22 cellular contexts compared by ENCODE assay signal in genomic region chr12:81021834-81022233, GRCh38. TPM values are rescaled to one million over a fixed set of nuclear protein-coding genes. Genes with fewer than 3 reads are reported as not detected.
DNase-seq lines count a peak whose midpoint lies in the region; ATAC-seq and TF ChIP-seq lines count a peak whose summit lies in the region.
"Had no signal": no experiment of that assay in that cellular context is flagged by ENCODE, and none has a peak within 500 bp of the region (broad histone marks: within the 10 kb centered on the region; RNA-seq: fewer than 3 reads in every experiment).

No MANE protein-coding gene starts in this region.

- in situ Hi-C loops in GM13977 (cut with MboI; ENCODE audit: low pct_unique_long_range_greater_than_20kb, low sequenced_read_pairs, unreplicated experiment) = no loop called here

- no peaks in the 10 kb centered on the region for H4K20me1 ChIP-seq in fibroblast of lung (ENCODE audit: control insufficient read depth, extremely low read depth, insufficient read depth, low read length)
- H4K20me1 ChIP-seq: BLaER1 treated with 17β-estradiol and CSF1 and Interleukin-3, amounts not matched to agents 10 nM and 100 nM had no signal

- no peaks in the 10 kb centered on the region for H3K27me3 ChIP-seq in heart left ventricle
- no peaks in the 10 kb centered on the region for H3K27me3 ChIP-seq in left ventricle myocardium inferior (ENCODE audit: low read depth)
- H3K27me3 ChIP-seq in fibroblast of lung (ENCODE audit: control insufficient read depth, insufficient read depth, low read length) = no peaks in the 10 kb centered on the region
- no peaks in the 10 kb centered on the region for H3K27me3 ChIP-seq in colonic mucosa
- H3K27me3 ChIP-seq: BLaER1 treated with 17β-estradiol and CSF1 and Interleukin-3, amounts not matched to agents 10 nM and 100 nM had no signal

- H3K79me2 ChIP-seq in fibroblast of lung (ENCODE audit: control insufficient read depth, insufficient read depth, low read length) = no peaks in the 10 kb centered on the region

- 49 to 76% (median 71%) methylated on average over 1 of the region's 1 CpG for WGBS in heart left ventricle, 4 donors

- ATAC-seq in heart left ventricle (peak in 3 of 4 donors; percentile 47 to 77 (median 61)), left ventricle myocardium superior (peak; percentile 74), GM21717 (IDR thresholded peaks at IDR 0.05; ENCODE audit: unreplicated experiment) (no peak)

- H3K4me2 ChIP-seq in fibroblast of lung (ENCODE audit: extremely low read depth, insufficient read depth, low read length) = no peak overlapping the region
- H3K4me2 ChIP-seq: BLaER1 treated with 17β-estradiol and CSF1 and Interleukin-3, amounts not matched to agents 10 nM and 100 nM had no signal

- no peak for TF ChIP-seq POLR2A in heart left ventricle (IDR thresholded peaks at IDR 0.05)

- H3K4me1 ChIP-seq in heart left ventricle (peaks cover 0 to 8% (median 0%) of the 10 kb centered on the region in 12 donors), left ventricle myocardium inferior (peaks cover 6% of the 10 kb centered on the region), fibroblast of lung (ENCODE audit: control insufficient read depth, extremely low read depth, insufficient read depth, low read length) (no peaks in the 10 kb centered on the region), colonic mucosa (no peaks in the 10 kb centered on the region)
- H3K4me1 ChIP-seq: BLaER1 treated with 17β-estradiol and CSF1 and Interleukin-3, amounts not matched to agents 10 nM and 100 nM had no signal

- H3K36me3 ChIP-seq in heart left ventricle (no peaks in the 10 kb centered on the region), left ventricle myocardium inferior (no peaks in the 10 kb centered on the region), fibroblast of lung (ENCODE audit: control insufficient read depth, insufficient read depth, low read length) (no peaks in the 10 kb centered on the region), colonic mucosa (no peaks in the 10 kb centered on the region)
- H3K36me3 ChIP-seq: BLaER1 treated with 17β-estradiol and CSF1 and Interleukin-3, amounts not matched to agents 10 nM and 100 nM; HAP-1 had no signal

- no peak overlapping the region for H3K27ac ChIP-seq in heart left ventricle
- no peak overlapping the region for H3K27ac ChIP-seq in left ventricle myocardium inferior (replicated peaks)
- H3K27ac ChIP-seq in fibroblast of lung (ENCODE audit: insufficient read depth, low read length) = no peak overlapping the region
- H3K27ac ChIP-seq in colonic mucosa = no peak overlapping the region
- H3K27ac ChIP-seq: BLaER1 treated with 17β-estradiol and CSF1 and Interleukin-3, amounts not matched to agents 10 nM and 100 nM; HL-60 had no signal

- no peak for TF ChIP-seq CTCF in heart left ventricle (IDR thresholded peaks at IDR 0.05)
- TF ChIP-seq CTCF in left ventricle myocardium inferior (IDR thresholded peaks at IDR 0.05; ENCODE audit: borderline replicate concordance) = no peak
- TF ChIP-seq CTCF in fibroblast of lung (conservative IDR thresholded peaks at IDR 0.05 in 1 of 2, IDR thresholded peaks at IDR 0.05 in 1 of 2; ENCODE audit: low read depth in 1 of 2, low read length in 2 of 2) = no peak
- TF ChIP-seq CTCF in colonic mucosa (IDR thresholded peaks at IDR 0.05) = no peak
- no peak for TF ChIP-seq CTCF in GM13977 (IDR thresholded peaks at IDR 0.05; ENCODE audit: extremely low read depth, insufficient read depth, missing control alignments)

- intact Hi-C loops in heart left ventricle (cut with DNase I) = loop anchor here in 1 of 10 donors (5.0 kb wide), 1 partner anchor 55 kb away; the partner anchor contains the start of gene ACSS3
- intact Hi-C loops in left ventricle myocardium inferior (cut with micrococcal nuclease) = no loop called here
- intact Hi-C loops in left ventricle myocardium superior (cut with micrococcal nuclease) = no loop called here
- intact Hi-C loops in colonic mucosa (cut with DNase I) = no loop called here

- no peak overlapping the region for H3K4me3 ChIP-seq in heart left ventricle
- no peak overlapping the region for H3K4me3 ChIP-seq in left ventricle myocardium inferior
- H3K4me3 ChIP-seq in fibroblast of lung (replicated peaks in 1 of 4; ENCODE audit: control extremely low read depth in 1 of 4, insufficient read depth in 1 of 4, low read depth in 3 of 4, low read length in 4 of 4) = no peak overlapping the region
- no peak overlapping the region for H3K4me3 ChIP-seq in colonic mucosa
- H3K4me3 ChIP-seq: BLaER1 treated with 17β-estradiol and CSF1 and Interleukin-3, amounts not matched to agents 10 nM and 100 nM; HAP-1 had no signal

- H3K9ac ChIP-seq in fibroblast of lung (ENCODE audit: insufficient read depth, low read length) (no peak overlapping the region), colonic mucosa (ENCODE audit: low read depth in 2 of 2, low read length in 2 of 2) (no peak overlapping the region)
- H3K9ac ChIP-seq: BLaER1 treated with 17β-estradiol and CSF1 and Interleukin-3, amounts not matched to agents 10 nM and 100 nM had no signal

- no peak overlapping the region for H2AFZ ChIP-seq in fibroblast of lung (ENCODE audit: low read length)

- DNase-seq in heart left ventricle (peak in 1 of 5 donors; percentile 23), left ventricle myocardium inferior (no peak), fibroblast of lung (ENCODE audit: low read depth in 2 of 2) (peak; percentile 40 to 61), left ventricle myocardium superior (no peak), colonic mucosa (no peak), GM13977 (ENCODE audit: low spot score) (no peak)
- DNase-seq: CD4-positive, alpha-beta T cell; DMS53; GOT3; NCI-H1048; NCI-H1417; NCI-H1694; NCI-H2029 treated with DMSO at 0.1 percent for 48 hours; NCI-H510A; NCI-H69; RPMI8226; SHP77 treated with DMSO at 0.1 percent for 48 hours had no signal

- H3K9me3 ChIP-seq in heart left ventricle (no peaks in the 10 kb centered on the region), left ventricle myocardium inferior (replicated peaks) (no peaks in the 10 kb centered on the region), fibroblast of lung (ENCODE audit: control insufficient read depth, insufficient read depth, low read depth, low read length) (no peaks in the 10 kb centered on the region), colonic mucosa (no peaks in the 10 kb centered on the region)
- H3K9me3 ChIP-seq: BLaER1 treated with 17β-estradiol and CSF1 and Interleukin-3, amounts not matched to agents 10 nM and 100 nM; HAP-1 had no signal

RNA-seq across cellular contexts. Expression of gene ACSS3, which starts 56.0 kb away (rescaled TPM):
- total RNA-seq in heart left ventricle (10 to 100 TPM; 19.3 to 36.0 (median 28.9) TPM), left ventricle myocardium inferior (24.5 TPM), fibroblast of lung (32.9 and 47.4 TPM in 2 replicates), left ventricle myocardium superior (22.0 TPM), colonic mucosa (1 to 10 TPM in 1 of 2 donors, under 1 TPM in 1; 0.77 to 1.6 TPM)
- polyA plus RNA-seq in heart left ventricle (10 to 100 TPM in 1 of 2 donors, 1 to 10 TPM in 1; 8.6 to 17.7 TPM), fibroblast of lung (2.7 and 10.3 TPM in 2 replicates)
- 1.9 and 7.0 TPM in 2 replicates for polyA plus RNA-seq in fibroblast of lung (2012)
- 0.51 and 2.9 TPM in 2 replicates for polyA minus RNA-seq in fibroblast of lung (ENCODE audit: low replicate concordance)
- total RNA-seq: CD4-positive, alpha-beta T cell; G401 had no signal

Comparison
In these comparisons a context has a peak if more than half of its experiments do, and no peak if none do; other contexts are left out.
1. DNase-seq: peak in fibroblast of lung (2 of 2); none in left ventricle myocardium inferior (single experiment), left ventricle myocardium superior (single experiment), colonic mucosa (single experiment) and GM13977 (single experiment).